17 cellular contexts compared by ENCODE assay signal in genomic region chr1:177495878-177496277, GRCh38.
DNase-seq lines count a peak whose midpoint lies in the region; ATAC-seq and TF ChIP-seq lines count a peak whose summit lies in the region.
"Had no signal": no experiment of that assay in that cellular context is flagged by ENCODE, and none has a peak within 500 bp of the region (broad histone marks: within the 10 kb centered on the region; RNA-seq: fewer than 3 reads in every experiment).

No MANE protein-coding gene starts in this region.

- ATAC-seq in GM19023 (IDR thresholded peaks at IDR 0.05; ENCODE audit: unreplicated experiment) (no peak), HG03139 (IDR thresholded peaks at IDR 0.05; ENCODE audit: unreplicated experiment) (no peak)

- no peaks in the 10 kb centered on the region for H3K27me3 ChIP-seq in WERI-Rb-1 (ENCODE audit: insufficient read depth, low read depth, severe bottlenecking)
- no peaks in the 10 kb centered on the region for H3K27me3 ChIP-seq in H7 (ENCODE audit: control insufficient read depth, insufficient read depth, low read length)
- H3K27me3 ChIP-seq: MG63 had no signal

- H3K36me3 ChIP-seq in WERI-Rb-1 (no peaks in the 10 kb centered on the region), H7 (replicated peaks; ENCODE audit: control insufficient read depth, insufficient read depth, low read length) (no peaks in the 10 kb centered on the region)
- H3K36me3 ChIP-seq: MG63 had no signal

- H3K4me3 ChIP-seq in WERI-Rb-1 (ENCODE audit: low read depth, low read length) = no peak overlapping the region
- H3K4me3 ChIP-seq in epithelial cell of proximal tubule (ENCODE audit: low read depth, low read length) = no peak overlapping the region
- no peak overlapping the region for H3K4me3 ChIP-seq in H7 (ENCODE audit: insufficient read depth, low read depth, low read length)
- H3K4me3 ChIP-seq: MG63 had no signal

- no peaks in the 10 kb centered on the region for H3K9me3 ChIP-seq in WERI-Rb-1 (ENCODE audit: severe bottlenecking)
- H3K9me3 ChIP-seq: MG63 had no signal

- 0 out of 2 replicates have a peak, but pooled peaks have one; percentile 27 for TF ChIP-seq CTCF in WERI-Rb-1 (IDR thresholded peaks at IDR 0.05; ENCODE audit: low read depth, low read length)
- peak; percentile 37 for TF ChIP-seq CTCF in epithelial cell of proximal tubule (conservative IDR thresholded peaks at IDR 0.05; ENCODE audit: low read depth, low read length)

- no peak overlapping the region for H3K27ac ChIP-seq in WERI-Rb-1

- DNase-seq in SIG-M5 treated with dmso at 0.1 percent for 504 hours (lab: John Stamatoyannopoulos, UW; ENCODE audit: unreplicated experiment) (peak; percentile 29), SIG-M5 (lab: John Stamatoyannopoulos, UW) (no peak), WERI-Rb-1 (no peak), epithelial cell of proximal tubule (ENCODE audit: low read depth) (no peak), renal cortical epithelial cell (ENCODE audit: low read depth) (peak; percentile 6), H7 (no peak)
- DNase-seq: 8988T; CD4-positive, alpha-beta memory T cell; HCEC 1CT; Karpas-422; MG63; NCI-H1092 treated with DMSO at 0.1 percent for 48 hours; NCI-H2081; RPMI8226; SHP77 treated with DMSO at 0.1 percent for 48 hours had no signal

Comparison
In these comparisons a context has a peak if more than half of its experiments do, and no peak if none do; other contexts are left out.
1. DNase-seq: peak in SIG-M5 treated with dmso at 0.1 percent for 504 hours (single experiment) and renal cortical epithelial cell (single experiment); none in SIG-M5 (single experiment), WERI-Rb-1 (single experiment), epithelial cell of proximal tubule (single experiment) and H7 (single experiment).